ENCODE assay signal across 25 cellular contexts in genomic region chr19:2641332-2641698, GRCh38.
"Had no signal": no experiment of that assay in that cellular context is flagged by ENCODE, and none has a peak within 500 bp of the region (broad histone marks: within the 10 kb centered on the region; RNA-seq: fewer than 3 reads in every experiment).

No MANE protein-coding gene starts in this region.

- H3K27ac ChIP-seq: HL-60, KMS-11, SJSA1, SK-N-MC had no signal

- ATAC-seq: T-cell had no signal

- H3K9me3 Mint-ChIP-seq: T-cell had no signal

- H3K9me3 ChIP-seq: SJSA1 had no signal

- H3K4me3 ChIP-seq: SJSA1, SK-N-MC had no signal

- H3K27me3 Mint-ChIP-seq: T-cell had no signal

- H3K36me3 Mint-ChIP-seq: T-cell had no signal

- H3K4me2 ChIP-seq: KMS-11 had no signal

- DNase-seq: Kasumi-1, MM.1S, NCI-H1092, NCI-H1105 treated with DMSO at 0.1 percent for 48 hours, NCI-H1417 treated with DMSO at 0.1 percent for 48 hours, NCI-H146, NCI-H1694 treated with DMSO at 0.1 percent for 48 hours, NCI-H1930, NCI-H2081, NCI-H2107, NCI-H226, NCI-H446, NCI-H510A, NCI-H524 treated with DMSO at 0.1 percent for 48 hours, NCI-H69, NCI-H774, Right ventricle myocardium superior, RPMI8226, SIG-M5, SW 1271, T-cell had no signal

- H3K36me3 ChIP-seq: SJSA1 had no signal

- H3K4me3 Mint-ChIP-seq: T-cell had no signal

- H3K9ac ChIP-seq: KMS-11 had no signal
